In genomic region chr1:154326546-154327465, GRCh38 we compare ENCODE assay signal across 8 cellular contexts. TPM values are rescaled to one million over a fixed set of nuclear protein-coding genes. Genes with fewer than 3 reads are reported as not detected.
DNase-seq lines count a peak whose midpoint lies in the region; ATAC-seq and TF ChIP-seq lines count a peak whose summit lies in the region.

No MANE protein-coding gene starts in this region.

- DNase-seq in H4 (ENCODE audit: low spot score) (peak; percentile 37), SJCRH30 (no peak), epithelial cell of prostate (ENCODE audit: low read depth, low spot score) (no peak), neural progenitor cell (ENCODE audit: low spot score) (no peak)

- no peaks in the 10 kb centered on the region for H3K9me3 Mint-ChIP-seq in neural progenitor cell

- H3K4me1 Mint-ChIP-seq in neural progenitor cell: peaks cover 33% of the 10 kb centered on the region

- peaks cover 6% of the 10 kb centered on the region for H3K36me3 Mint-ChIP-seq in neural progenitor cell

- peaks cover 4% of the 10 kb centered on the region for H3K27me3 Mint-ChIP-seq in neural progenitor cell (ENCODE audit: insufficient read depth, low read depth)

- peaks cover 24% of the 10 kb centered on the region for H3K79me2 ChIP-seq in neural progenitor cell (ENCODE audit: low read depth)

- H3K9me3 ChIP-seq in SJCRH30 (replicated peaks): no peaks in the 10 kb centered on the region
- H3K9me3 ChIP-seq in neural progenitor cell (ENCODE audit: low read depth): no peaks in the 10 kb centered on the region

- H3K9ac ChIP-seq in neural progenitor cell: no peak overlapping the region

- peaks cover 46% of the 10 kb centered on the region for H4K20me1 ChIP-seq in neural progenitor cell (ENCODE audit: low read depth)

- no peaks in the 10 kb centered on the region for H3K36me3 ChIP-seq in SJCRH30
- H3K36me3 ChIP-seq in neural progenitor cell: no peaks in the 10 kb centered on the region

- H3K4me3 ChIP-seq in SJCRH30 (peak overlapping the region; percentile 78), neural progenitor cell (peak overlapping the region; percentile 98)

- H3K27me3 ChIP-seq in SJCRH30: no peaks in the 10 kb centered on the region
- no peaks in the 10 kb centered on the region for H3K27me3 ChIP-seq in neural progenitor cell

- H3K4me1 ChIP-seq in SJCRH30: peaks cover 6% of the 10 kb centered on the region; the same call in 1 of the 2 replicates
- H3K4me1 ChIP-seq in neural progenitor cell: peaks cover 25% of the 10 kb centered on the region

- H2AFZ ChIP-seq in neural progenitor cell (replicated peaks): no peak overlapping the region

- H3K27ac ChIP-seq in SJCRH30: peak overlapping the region; percentile 15; the same call in 1 of the 2 replicates
- peak overlapping the region; percentile 68 for H3K27ac ChIP-seq in epithelial cell of prostate
- H3K27ac ChIP-seq in neural progenitor cell: no peak overlapping the region

- no peak for TF ChIP-seq CTCF in neural progenitor cell (IDR thresholded peaks at IDR 0.05)

- peaks cover 23% of the 10 kb centered on the region for H3F3A ChIP-seq in neural progenitor cell (ENCODE audit: low read depth)

- peak overlapping the region; percentile 100 for H3K4me2 ChIP-seq in neural progenitor cell

- peak overlapping the region; percentile 98 for H3K4me3 Mint-ChIP-seq in neural progenitor cell

- ATAC-seq in HG03457 (IDR thresholded peaks at IDR 0.05; ENCODE audit: unreplicated experiment) (no peak), GM21723 (IDR thresholded peaks at IDR 0.05; ENCODE audit: unreplicated experiment) (no peak), HG03342 (IDR thresholded peaks at IDR 0.05; ENCODE audit: unreplicated experiment) (no peak), GM19328 (IDR thresholded peaks at IDR 0.05; ENCODE audit: unreplicated experiment) (no peak)

- H3K27ac Mint-ChIP-seq in neural progenitor cell: no peak overlapping the region

RNA-seq across cellular contexts. Expression of gene ATP8B2, which starts 1.5 kb away (rescaled TPM):
- 51.1 and 61.9 TPM in 2 replicates for total RNA-seq in H4 (2014; rRNA removed; shearing (Covaris generic))
- 21.2 and 25.7 TPM in 2 replicates for total RNA-seq in SJCRH30 (2014; rRNA removed; shearing (Covaris generic))
- 41.6 and 63.4 TPM in 2 replicates for total RNA-seq in neural progenitor cell (ENCODE audit: low replicate concordance)

RNA-seq across cellular contexts. Expression of gene AQP10, which starts 5.9 kb away (rescaled TPM):
- not detected in 2 replicates for total RNA-seq in H4 (2014; rRNA removed; shearing (Covaris generic))
- total RNA-seq in SJCRH30 (2014; rRNA removed; shearing (Covaris generic)): not detected in 2 replicates
- not detected in 2 replicates for total RNA-seq in neural progenitor cell (ENCODE audit: low replicate concordance)

RNA-seq across cellular contexts. Expression of gene HAX1, which starts 54.4 kb away (rescaled TPM):
- total RNA-seq in H4 (2014; rRNA removed; shearing (Covaris generic)): 188 and 214 TPM in 2 replicates
- 59.6 and 66.5 TPM in 2 replicates for total RNA-seq in SJCRH30 (2014; rRNA removed; shearing (Covaris generic))
- total RNA-seq in neural progenitor cell (ENCODE audit: low replicate concordance): 57.9 and 65.9 TPM in 2 replicates
